Comparison of ENCODE assay signal across 9 cellular contexts in genomic region chr11:67022341-67022933, GRCh38. TPM values are rescaled to one million over a fixed set of nuclear protein-coding genes. Genes with fewer than 3 reads are reported as not detected.
DNase-seq lines count a peak whose midpoint lies in the region; ATAC-seq and TF ChIP-seq lines count a peak whose summit lies in the region.
"Had no signal": no experiment of that assay in that cellular context is flagged by ENCODE, and none has a peak within 500 bp of the region (broad histone marks: within the 10 kb centered on the region; RNA-seq: fewer than 3 reads in every experiment).

No MANE protein-coding gene starts in this region.

- peak overlapping the region in 1 of 10 donors; percentile 1 for H3K27ac ChIP-seq in heart right ventricle
- H3K27ac ChIP-seq in sigmoid colon, result no peak overlapping the region

- TF ChIP-seq POLR2A in sigmoid colon (IDR thresholded peaks at IDR 0.05), result no peak
- no peak for TF ChIP-seq POLR2A in erythroblast (IDR thresholded peaks at IDR 0.05; ENCODE audit: low read length)

- ATAC-seq in heart right ventricle (peak in 4 of 8 donors; percentile 25 to 69 (median 44)), GM21390 (IDR thresholded peaks at IDR 0.05; ENCODE audit: unreplicated experiment) (no peak)

- intact Hi-C loops in heart right ventricle (cut with DNase I), result no loop called here
- intact Hi-C loops in sigmoid colon (cut with DNase I), result no loop called here

- H3K27me3 ChIP-seq in heart right ventricle (peaks cover 0 to 52% (median 29%) of the 10 kb centered on the region in 7 donors), sigmoid colon (peaks cover 5 to 40% (median 25%) of the 10 kb centered on the region in 3 donors)

- 13 to 14% methylated on average over 20 of the region's 20 CpGs for WGBS in heart right ventricle, 2 donors
- 6 to 30% methylated on average over 20 of the region's 20 CpGs for WGBS in sigmoid colon, 2 donors

- peak; percentile 75 for DNase-seq in HT-29 (ENCODE audit: low spot score)
- peak; percentile 93 for DNase-seq in SW480 (ENCODE audit: low spot score)
- DNase-seq in heart right ventricle, result peak in 1 of 2 donors; percentile 27
- no peak for DNase-seq in sigmoid colon
- no peak for DNase-seq in erythroblast (lab: John Stamatoyannopoulos, UW)
- DNase-seq in NOMO-1 treated with dmso at 0.1 percent for 144 hours (lab: John Stamatoyannopoulos, UW; ENCODE audit: unreplicated experiment), result no peak
- no peak for DNase-seq in NCI-H526 (lab: John Stamatoyannopoulos, UW)

- H3K4me1 ChIP-seq in heart right ventricle (peaks cover 5 to 21% (median 11%) of the 10 kb centered on the region in 9 donors), sigmoid colon (peaks cover 0 to 20% (median 17%) of the 10 kb centered on the region in 4 donors)

- H3K36me3 ChIP-seq in heart right ventricle (no peaks in the 10 kb centered on the region), sigmoid colon (no peaks in the 10 kb centered on the region)

- H3K9me3 ChIP-seq in heart right ventricle (no peaks in the 10 kb centered on the region), sigmoid colon (no peaks in the 10 kb centered on the region)

- TF ChIP-seq EP300 in sigmoid colon (IDR thresholded peaks at IDR 0.05), result no peak

- H3K4me3 ChIP-seq in heart right ventricle, result peak overlapping the region in 9 of 10 donors; percentile 26 to 51 (median 49)
- peak overlapping the region in 3 of 4 donors; percentile 29 to 48 (median 44) for H3K4me3 ChIP-seq in sigmoid colon

- no peak for TF ChIP-seq CTCF in heart right ventricle (IDR thresholded peaks at IDR 0.05)
- no peak for TF ChIP-seq CTCF in sigmoid colon (IDR thresholded peaks at IDR 0.05)

RNA-seq across cellular contexts. Expression of gene SYT12, which starts 0.5 kb away (rescaled TPM):
- total RNA-seq in HT-29 (2014; rRNA removed; shearing (Covaris generic)), result 0.42 and 1.7 TPM in 2 replicates
- total RNA-seq in heart right ventricle, result under 1 TPM in 9 of 10 donors, not detected in 1; 0.12 to 0.78 (median 0.23) TPM
- under 1 TPM in 1 of 2 donors, not detected in 1; 0.33 TPM for polyA plus RNA-seq in heart right ventricle
- not detected for total RNA-seq in sigmoid colon
- 1 to 10 TPM in 1 of 3 donors, under 1 TPM in 2; under 0.01 to 1.1 (median 0.92) TPM for polyA plus RNA-seq in sigmoid colon

RNA-seq across cellular contexts. Expression of gene RHOD, which starts 34.2 kb away (rescaled TPM):
- total RNA-seq in HT-29 (2014; rRNA removed; shearing (Covaris generic)), result 54.3 and 62.8 TPM in 2 replicates
- total RNA-seq in heart right ventricle (100 to 1,000 TPM in 1 of 10 donors, 10 to 100 TPM in 9; 21.9 to 103 (median 29.5) TPM), sigmoid colon (10 to 100 TPM; 14.1 to 24.2 (median 16.2) TPM)
- polyA plus RNA-seq in heart right ventricle (10 to 100 TPM; 76.0 to 98.8 TPM), sigmoid colon (10 to 100 TPM; 11.2 to 16.2 (median 11.4) TPM)

RNA-seq across cellular contexts. Expression of gene C11orf86, which starts 47.3 kb away (rescaled TPM):
- total RNA-seq in HT-29 (2014; rRNA removed; shearing (Covaris generic)), result 0.29 and 0.69 TPM in 2 replicates
- total RNA-seq in heart right ventricle (not detected), sigmoid colon (not detected)
- polyA plus RNA-seq in heart right ventricle (not detected), sigmoid colon (100 to 1,000 TPM in 2 of 3 donors, 10 to 100 TPM in 1; 61.0 to 297 (median 132) TPM)
- total RNA-seq: NCI-H460 had no signal

Comparison
In these comparisons a context has a peak if more than half of its experiments do, and no peak if none do; other contexts are left out.
1. DNase-seq: peak in HT-29 (single experiment) and SW480 (single experiment); none in sigmoid colon (single experiment), erythroblast (0 of 2), NOMO-1 treated with dmso at 0.1 percent for 144 hours (single experiment) and NCI-H526 (0 of 2).